In genomic region chr6:91713911-91714310, GRCh38 we compare ENCODE assay signal across 17 cellular contexts.
"Had no signal": no experiment of that assay in that cellular context is flagged by ENCODE, and none has a peak within 500 bp of the region (broad histone marks: within the 10 kb centered on the region; RNA-seq: fewer than 3 reads in every experiment).

No MANE protein-coding gene starts in this region.

- H3K4me3 Mint-ChIP-seq: activated naive CD8-positive, alpha-beta T cell; naive B cell had no signal

- H3K36me3 ChIP-seq: cardiac muscle cell, esophagus squamous epithelium, heart right ventricle, pancreas, sigmoid colon, stomach had no signal

- H3K4me1 Mint-ChIP-seq: naive B cell had no signal

- H3K27ac ChIP-seq: cardiac muscle cell, esophagus squamous epithelium, heart right ventricle, pancreas, sigmoid colon, stomach, testis had no signal

- H3K36me3 Mint-ChIP-seq: activated naive CD8-positive, alpha-beta T cell; naive B cell had no signal

- ATAC-seq: heart right ventricle, pancreas, SK-N-SH treated with all-trans-retinoic acid at 6 μM for 48 hours had no signal

- H3K9me3 ChIP-seq: esophagus squamous epithelium, heart right ventricle, pancreas, sigmoid colon, stomach, testis had no signal

- H3K4me1 ChIP-seq: esophagus squamous epithelium, heart right ventricle, pancreas, sigmoid colon, stomach, testis had no signal

- H3K27me3 ChIP-seq: cardiac muscle cell, esophagus squamous epithelium, heart right ventricle, pancreas, sigmoid colon, stomach, testis had no signal

- H3K4me3 ChIP-seq: cardiac muscle cell, esophagus squamous epithelium, heart right ventricle, pancreas, sigmoid colon, stomach, testis had no signal

- H3K27me3 Mint-ChIP-seq: activated naive CD8-positive, alpha-beta T cell; naive B cell had no signal

- H3K27ac Mint-ChIP-seq: activated naive CD8-positive, alpha-beta T cell; naive B cell had no signal

- DNase-seq: activated CD4-positive, alpha-beta T cell treated with anti-CD3 and anti-CD28 coated beads, Interleukin-2, amount 50 U/mL, for 4 hours; activated CD4-positive, CD25-positive, alpha-beta regulatory T cell treated with anti-CD3 and anti-CD28 coated beads, Interleukin-2, amount 50 U/mL, for 72 hours; activated effector memory CD4-positive, alpha-beta T cell treated with anti-CD3 and anti-CD28 coated beads, Interleukin-2, amount 50 U/mL, for 16 hours; activated T-cell treated with anti-CD3 and anti-CD28 coated beads, Interleukin-2, amount 50 U/mL, for 1 hour; esophagus squamous epithelium; foreskin melanocyte; heart right ventricle; naive B cell; pancreas; sigmoid colon; stimulated activated CD4-positive, alpha-beta T cell treated with anti-CD3 and anti-CD28 coated beads, Interleukin-12 subunit alpha, Interleukin-12 subunit beta, amount 100 ng/mL, for 4 hours; stimulated activated CD4-positive, alpha-beta T cell treated with anti-CD3 and anti-CD28 coated beads, Interleukin-2, amount 100 ng/mL, for 24 hours; stomach; testis had no signal
